Comparison of ENCODE assay signal across 1 cellular context in genomic region chr5:141590127-141590526, GRCh38.
TF ChIP-seq lines count a peak whose summit lies in the region.

No MANE protein-coding gene starts in this region.

TF ChIP-seq in HepG2, 621 proteins besides CTCF, POLR2A, EP300 and RAD21 (continued from another document and continues in another):
- TF ChIP-seq MTA3 (CRISPR knock-in tag; IDR thresholded peaks at IDR 0.05) (no peak), NRL (CRISPR knock-in tag; IDR thresholded peaks at IDR 0.05; ENCODE audit: borderline replicate concordance) (no peak), FOXP1 (IDR thresholded peaks at IDR 0.05) (no peak), FOXP1 (CRISPR knock-in tag; IDR thresholded peaks at IDR 0.05) (peak; percentile 68; the same call in 1 of the 2 replicates), CEBPB (IDR thresholded peaks at IDR 0.05; ENCODE audit: borderline replicate concordance, low read depth, low read length) (peak; percentile 71), FOXK1 (CRISPR knock-in tag; IDR thresholded peaks at IDR 0.05; ENCODE audit: borderline replicate concordance, low read depth) (peak; percentile 59; the same call in 1 of the 2 replicates), CCDC6 (CRISPR knock-in tag; IDR thresholded peaks at IDR 0.05) (no peak), NFE2L2 (IDR thresholded peaks at IDR 0.05; ENCODE audit: low read length) (peak; percentile 57; the same call in 1 of the 2 replicates), RCOR2 (CRISPR knock-in tag; IDR thresholded peaks at IDR 0.05) (peak; percentile 64; the same call in 1 of the 2 replicates), SSRP1 (CRISPR knock-in tag; IDR thresholded peaks at IDR 0.05) (0 out of 2 replicates have a peak, but pooled peaks have one; percentile 33), SRSF1 (optimal IDR thresholded peaks at IDR 0.05; ENCODE audit: low read depth, low read length) (no peak), HNF1B (CRISPR knock-in tag; IDR thresholded peaks at IDR 0.05) (no peak), DR1 (CRISPR knock-in tag; IDR thresholded peaks at IDR 0.05) (no peak), HOMEZ (CRISPR knock-in tag; IDR thresholded peaks at IDR 0.05; ENCODE audit: low read depth) (peak; percentile 63; the same call in 1 of the 2 replicates), ZNF33B (CRISPR knock-in tag; IDR thresholded peaks at IDR 0.05) (no peak), ZNF891 (CRISPR knock-in tag; IDR thresholded peaks at IDR 0.05) (no peak), KLF13 (CRISPR knock-in tag; IDR thresholded peaks at IDR 0.05) (no peak), REPIN1 (CRISPR knock-in tag; IDR thresholded peaks at IDR 0.05; ENCODE audit: borderline replicate concordance, low read depth) (peak; percentile 44; the same call in 1 of the 2 replicates), POLR2AphosphoS2 (IDR thresholded peaks at IDR 0.05; ENCODE audit: low read depth, low read length) (no peak), PAXIP1 (CRISPR knock-in tag; conservative IDR thresholded peaks at IDR 0.05) (peak; percentile 93), PHF21A (CRISPR knock-in tag; IDR thresholded peaks at IDR 0.05) (peak; percentile 68; the same call in 1 of the 2 replicates), ZBTB49 (CRISPR knock-in tag; IDR thresholded peaks at IDR 0.05; ENCODE audit: borderline replicate concordance) (no peak), FOSL2 (CRISPR knock-in tag; IDR thresholded peaks at IDR 0.05) (peak; percentile 56), ZBTB7B (CRISPR knock-in tag; IDR thresholded peaks at IDR 0.05) (no peak), ZNF766 (CRISPR knock-in tag; IDR thresholded peaks at IDR 0.05; ENCODE audit: borderline replicate concordance) (no peak), SIN3B (IDR thresholded peaks at IDR 0.05; ENCODE audit: low read length) (no peak), MXD3 (CRISPR knock-in tag; IDR thresholded peaks at IDR 0.05) (no peak), ZNF674 (CRISPR knock-in tag; IDR thresholded peaks at IDR 0.05; ENCODE audit: low read depth) (no peak)
- TF ChIP-seq, protein P1, sequence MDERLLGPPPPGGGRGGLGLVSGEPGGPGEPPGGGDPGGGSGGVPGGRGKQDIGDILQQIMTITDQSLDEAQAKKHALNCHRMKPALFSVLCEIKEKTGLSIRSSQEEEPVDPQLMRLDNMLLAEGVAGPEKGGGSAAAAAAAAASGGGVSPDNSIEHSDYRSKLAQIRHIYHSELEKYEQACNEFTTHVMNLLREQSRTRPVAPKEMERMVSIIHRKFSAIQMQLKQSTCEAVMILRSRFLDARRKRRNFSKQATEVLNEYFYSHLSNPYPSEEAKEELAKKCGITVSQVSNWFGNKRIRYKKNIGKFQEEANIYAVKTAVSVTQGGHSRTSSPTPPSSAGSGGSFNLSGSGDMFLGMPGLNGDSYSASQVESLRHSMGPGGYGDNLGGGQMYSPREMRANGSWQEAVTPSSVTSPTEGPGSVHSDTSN (CRISPR knock-in tag; IDR thresholded peaks at IDR 0.05), result no peak
- TF ChIP-seq, protein P2, sequence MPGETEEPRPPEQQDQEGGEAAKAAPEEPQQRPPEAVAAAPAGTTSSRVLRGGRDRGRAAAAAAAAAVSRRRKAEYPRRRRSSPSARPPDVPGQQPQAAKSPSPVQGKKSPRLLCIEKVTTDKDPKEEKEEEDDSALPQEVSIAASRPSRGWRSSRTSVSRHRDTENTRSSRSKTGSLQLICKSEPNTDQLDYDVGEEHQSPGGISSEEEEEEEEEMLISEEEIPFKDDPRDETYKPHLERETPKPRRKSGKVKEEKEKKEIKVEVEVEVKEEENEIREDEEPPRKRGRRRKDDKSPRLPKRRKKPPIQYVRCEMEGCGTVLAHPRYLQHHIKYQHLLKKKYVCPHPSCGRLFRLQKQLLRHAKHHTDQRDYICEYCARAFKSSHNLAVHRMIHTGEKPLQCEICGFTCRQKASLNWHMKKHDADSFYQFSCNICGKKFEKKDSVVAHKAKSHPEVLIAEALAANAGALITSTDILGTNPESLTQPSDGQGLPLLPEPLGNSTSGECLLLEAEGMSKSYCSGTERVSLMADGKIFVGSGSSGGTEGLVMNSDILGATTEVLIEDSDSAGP (CRISPR knock-in tag; IDR thresholded peaks at IDR 0.05; ENCODE audit: borderline replicate concordance), result no peak
- TF ChIP-seq, protein P3, sequence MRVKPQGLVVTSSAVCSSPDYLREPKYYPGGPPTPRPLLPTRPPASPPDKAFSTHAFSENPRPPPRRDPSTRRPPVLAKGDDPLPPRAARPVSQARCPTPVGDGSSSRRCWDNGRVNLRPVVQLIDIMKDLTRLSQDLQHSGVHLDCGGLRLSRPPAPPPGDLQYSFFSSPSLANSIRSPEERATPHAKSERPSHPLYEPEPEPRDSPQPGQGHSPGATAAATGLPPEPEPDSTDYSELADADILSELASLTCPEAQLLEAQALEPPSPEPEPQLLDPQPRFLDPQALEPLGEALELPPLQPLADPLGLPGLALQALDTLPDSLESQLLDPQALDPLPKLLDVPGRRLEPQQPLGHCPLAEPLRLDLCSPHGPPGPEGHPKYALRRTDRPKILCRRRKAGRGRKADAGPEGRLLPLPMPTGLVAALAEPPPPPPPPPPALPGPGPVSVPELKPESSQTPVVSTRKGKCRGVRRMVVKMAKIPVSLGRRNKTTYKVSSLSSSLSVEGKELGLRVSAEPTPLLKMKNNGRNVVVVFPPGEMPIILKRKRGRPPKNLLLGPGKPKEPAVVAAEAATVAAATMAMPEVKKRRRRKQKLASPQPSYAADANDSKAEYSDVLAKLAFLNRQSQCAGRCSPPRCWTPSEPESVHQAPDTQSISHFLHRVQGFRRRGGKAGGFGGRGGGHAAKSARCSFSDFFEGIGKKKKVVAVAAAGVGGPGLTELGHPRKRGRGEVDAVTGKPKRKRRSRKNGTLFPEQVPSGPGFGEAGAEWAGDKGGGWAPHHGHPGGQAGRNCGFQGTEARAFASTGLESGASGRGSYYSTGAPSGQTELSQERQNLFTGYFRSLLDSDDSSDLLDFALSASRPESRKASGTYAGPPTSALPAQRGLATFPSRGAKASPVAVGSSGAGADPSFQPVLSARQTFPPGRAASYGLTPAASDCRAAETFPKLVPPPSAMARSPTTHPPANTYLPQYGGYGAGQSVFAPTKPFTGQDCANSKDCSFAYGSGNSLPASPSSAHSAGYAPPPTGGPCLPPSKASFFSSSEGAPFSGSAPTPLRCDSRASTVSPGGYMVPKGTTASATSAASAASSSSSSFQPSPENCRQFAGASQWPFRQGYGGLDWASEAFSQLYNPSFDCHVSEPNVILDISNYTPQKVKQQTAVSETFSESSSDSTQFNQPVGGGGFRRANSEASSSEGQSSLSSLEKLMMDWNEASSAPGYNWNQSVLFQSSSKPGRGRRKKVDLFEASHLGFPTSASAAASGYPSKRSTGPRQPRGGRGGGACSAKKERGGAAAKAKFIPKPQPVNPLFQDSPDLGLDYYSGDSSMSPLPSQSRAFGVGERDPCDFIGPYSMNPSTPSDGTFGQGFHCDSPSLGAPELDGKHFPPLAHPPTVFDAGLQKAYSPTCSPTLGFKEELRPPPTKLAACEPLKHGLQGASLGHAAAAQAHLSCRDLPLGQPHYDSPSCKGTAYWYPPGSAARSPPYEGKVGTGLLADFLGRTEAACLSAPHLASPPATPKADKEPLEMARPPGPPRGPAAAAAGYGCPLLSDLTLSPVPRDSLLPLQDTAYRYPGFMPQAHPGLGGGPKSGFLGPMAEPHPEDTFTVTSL (CRISPR knock-in tag; IDR thresholded peaks at IDR 0.05; ENCODE audit: borderline replicate concordance), result peak; percentile 92; the same call in 1 of the 2 replicates
- TF ChIP-seq, protein P4, sequence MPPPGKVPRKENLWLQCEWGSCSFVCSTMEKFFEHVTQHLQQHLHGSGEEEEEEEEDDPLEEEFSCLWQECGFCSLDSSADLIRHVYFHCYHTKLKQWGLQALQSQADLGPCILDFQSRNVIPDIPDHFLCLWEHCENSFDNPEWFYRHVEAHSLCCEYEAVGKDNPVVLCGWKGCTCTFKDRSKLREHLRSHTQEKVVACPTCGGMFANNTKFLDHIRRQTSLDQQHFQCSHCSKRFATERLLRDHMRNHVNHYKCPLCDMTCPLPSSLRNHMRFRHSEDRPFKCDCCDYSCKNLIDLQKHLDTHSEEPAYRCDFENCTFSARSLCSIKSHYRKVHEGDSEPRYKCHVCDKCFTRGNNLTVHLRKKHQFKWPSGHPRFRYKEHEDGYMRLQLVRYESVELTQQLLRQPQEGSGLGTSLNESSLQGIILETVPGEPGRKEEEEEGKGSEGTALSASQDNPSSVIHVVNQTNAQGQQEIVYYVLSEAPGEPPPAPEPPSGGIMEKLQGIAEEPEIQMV (CRISPR knock-in tag; IDR thresholded peaks at IDR 0.05; ENCODE audit: low read depth), result no peak
- TF ChIP-seq, protein P5, sequence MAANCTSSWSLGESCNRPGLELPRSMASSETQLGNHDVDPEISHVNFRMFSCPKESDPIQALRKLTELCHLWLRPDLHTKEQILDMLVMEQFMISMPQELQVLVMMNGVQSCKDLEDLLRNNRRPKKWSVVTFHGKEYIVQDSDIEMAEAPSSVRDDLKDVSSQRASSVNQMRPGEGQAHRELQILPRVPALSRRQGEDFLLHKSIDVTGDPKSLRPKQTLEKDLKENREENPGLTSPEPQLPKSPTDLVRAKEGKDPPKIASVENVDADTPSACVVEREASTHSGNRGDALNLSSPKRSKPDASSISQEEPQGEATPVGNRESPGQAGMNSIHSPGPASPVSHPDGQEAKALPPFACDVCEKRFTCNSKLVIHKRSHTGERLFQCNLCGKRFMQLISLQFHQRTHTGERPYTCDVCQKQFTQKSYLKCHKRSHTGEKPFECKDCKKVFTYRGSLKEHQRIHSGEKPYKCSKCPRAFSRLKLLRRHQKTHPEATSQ (CRISPR knock-in tag; IDR thresholded peaks at IDR 0.05; ENCODE audit: borderline replicate concordance), result peak; percentile 86; the same call in 1 of the 2 replicates
- TF ChIP-seq, protein P6, sequence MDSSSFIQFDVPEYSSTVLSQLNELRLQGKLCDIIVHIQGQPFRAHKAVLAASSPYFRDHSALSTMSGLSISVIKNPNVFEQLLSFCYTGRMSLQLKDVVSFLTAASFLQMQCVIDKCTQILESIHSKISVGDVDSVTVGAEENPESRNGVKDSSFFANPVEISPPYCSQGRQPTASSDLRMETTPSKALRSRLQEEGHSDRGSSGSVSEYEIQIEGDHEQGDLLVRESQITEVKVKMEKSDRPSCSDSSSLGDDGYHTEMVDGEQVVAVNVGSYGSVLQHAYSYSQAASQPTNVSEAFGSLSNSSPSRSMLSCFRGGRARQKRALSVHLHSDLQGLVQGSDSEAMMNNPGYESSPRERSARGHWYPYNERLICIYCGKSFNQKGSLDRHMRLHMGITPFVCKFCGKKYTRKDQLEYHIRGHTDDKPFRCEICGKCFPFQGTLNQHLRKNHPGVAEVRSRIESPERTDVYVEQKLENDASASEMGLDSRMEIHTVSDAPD (CRISPR knock-in tag; IDR thresholded peaks at IDR 0.05), result peak; percentile 90
